Comparison of ENCODE assay signal across 10 cellular contexts in the genomic region with DNA sequence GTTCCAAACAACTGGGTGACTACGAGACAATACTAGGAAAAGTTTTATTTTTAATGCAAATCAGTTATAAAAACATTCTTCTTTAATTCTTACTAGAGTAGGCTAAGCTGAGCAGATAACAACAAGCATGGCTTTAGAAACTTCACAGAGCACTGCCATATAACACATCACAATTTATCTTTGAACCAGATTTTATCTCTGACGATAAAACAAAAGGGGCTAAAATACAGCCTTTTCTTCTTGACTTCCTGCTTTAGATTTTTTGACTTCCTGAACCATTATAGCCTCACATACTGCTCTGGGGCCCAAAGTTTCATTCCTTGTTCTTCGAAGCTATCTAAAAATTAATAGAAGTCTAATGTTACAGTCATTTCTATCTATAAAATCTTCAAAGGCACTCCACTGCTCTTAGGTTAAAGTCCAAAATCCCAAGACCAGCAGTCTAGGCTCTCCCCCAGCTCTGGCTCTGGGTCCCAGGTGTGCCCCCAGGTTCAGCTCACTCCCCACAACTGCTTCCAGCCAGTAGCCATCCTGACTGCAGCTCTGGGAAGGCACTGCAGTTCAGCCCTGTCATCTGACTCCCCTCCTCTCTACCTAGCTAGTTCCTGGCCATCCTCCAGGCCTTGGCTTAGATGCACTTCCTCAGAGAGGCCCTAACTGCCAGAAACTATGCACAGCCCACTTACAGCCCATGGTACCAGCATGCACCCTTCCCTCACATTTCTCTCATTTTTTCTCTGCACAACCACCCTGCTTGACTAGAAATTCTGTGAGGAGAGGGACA. TPM values are rescaled to one million over a fixed set of nuclear protein-coding genes. Genes with fewer than 3 reads are reported as not detected.
DNase-seq lines count a peak whose midpoint lies in the region; ATAC-seq and TF ChIP-seq lines count a peak whose summit lies in the region.
"Had no signal": no experiment of that assay in that cellular context is flagged by ENCODE, and none has a peak within 500 bp of the region (broad histone marks: within the 10 kb centered on the region; RNA-seq: fewer than 3 reads in every experiment).

No MANE protein-coding gene starts in this region.

- peaks cover 60 to 100% (median 91%) of the 10 kb centered on the region in 4 donors for H3K4me1 Mint-ChIP-seq in CD4-positive, CD25-positive, alpha-beta regulatory T cell
- H3K4me1 Mint-ChIP-seq in activated naive CD8-positive, alpha-beta T cell treated with anti-CD3 and anti-CD28 coated beads, Interleukin-2, amount 50 U/mL, for 24 hours, result peaks cover 97% of the 10 kb centered on the region

- ATAC-seq in CD4-positive, CD25-positive, alpha-beta regulatory T cell (ENCODE audit: low read depth in 2 of 2), result peak in 1 of 2 donors; percentile 7
- no peak for ATAC-seq in activated naive CD8-positive, alpha-beta T cell treated with anti-CD3 and anti-CD28 coated beads, Interleukin-2, amount 50 U/mL, for 24 hours
- ATAC-seq in mucosa of descending colon (peak; percentile 57), HG03442 (IDR thresholded peaks at IDR 0.05; ENCODE audit: unreplicated experiment) (no peak), HG02623 (IDR thresholded peaks at IDR 0.05; ENCODE audit: unreplicated experiment) (no peak)

- H4K20me1 ChIP-seq in Karpas-422 (ENCODE audit: insufficient read depth, low read depth, low read length), result no peaks in the 10 kb centered on the region

- H3K9me2 ChIP-seq in Karpas-422 (replicated peaks; ENCODE audit: insufficient read depth, low read length), result no peaks in the 10 kb centered on the region

- H3K4me1 ChIP-seq in CD4-positive, CD25-positive, alpha-beta regulatory T cell (ENCODE audit: control insufficient read depth, insufficient read depth, low read length, poor library complexity, severe bottlenecking), result peaks cover 98% of the 10 kb centered on the region
- H3K4me1 ChIP-seq in Karpas-422 (ENCODE audit: low read length), result peaks cover 74% of the 10 kb centered on the region
- H3K4me1 ChIP-seq in mucosa of descending colon (ENCODE audit: low read depth), result peaks cover 78% of the 10 kb centered on the region

- peak overlapping the region; percentile 66 for H3K4me3 ChIP-seq in CD4-positive, CD25-positive, alpha-beta regulatory T cell (ENCODE audit: low read depth, low read length)
- no peak overlapping the region for H3K4me3 ChIP-seq in Karpas-422 (ENCODE audit: low read length)
- H3K4me3 ChIP-seq in mucosa of descending colon, result no peak overlapping the region

- peaks cover 64% of the 10 kb centered on the region for H3K79me2 ChIP-seq in Karpas-422 (ENCODE audit: low read length)

- peak overlapping the region; percentile 61 to 78 (median 68) for H3K4me3 Mint-ChIP-seq in CD4-positive, CD25-positive, alpha-beta regulatory T cell
- peak overlapping the region; percentile 25 for H3K4me3 Mint-ChIP-seq in activated naive CD8-positive, alpha-beta T cell treated with anti-CD3 and anti-CD28 coated beads, Interleukin-2, amount 50 U/mL, for 24 hours

- H3K27ac ChIP-seq in CD4-positive, CD25-positive, alpha-beta regulatory T cell (ENCODE audit: insufficient read depth, low read length, poor library complexity, severe bottlenecking), result peak overlapping the region; percentile 84
- H3K27ac ChIP-seq in Karpas-422 (ENCODE audit: low read length), result peak overlapping the region; percentile 50

- no peaks in the 10 kb centered on the region for H3K9me3 Mint-ChIP-seq in CD4-positive, CD25-positive, alpha-beta regulatory T cell
- no peaks in the 10 kb centered on the region for H3K9me3 Mint-ChIP-seq in activated naive CD8-positive, alpha-beta T cell treated with anti-CD3 and anti-CD28 coated beads, Interleukin-2, amount 50 U/mL, for 24 hours

- no peak for TF ChIP-seq CTCF in mucosa of descending colon (IDR thresholded peaks at IDR 0.05)

- no peaks in the 10 kb centered on the region for H3K27me3 ChIP-seq in CD4-positive, CD25-positive, alpha-beta regulatory T cell (ENCODE audit: control insufficient read depth, insufficient read depth, low read length)
- no peaks in the 10 kb centered on the region for H3K27me3 ChIP-seq in Karpas-422 (ENCODE audit: low read length)

- peak overlapping the region; percentile 7 for H3K4me2 ChIP-seq in Karpas-422 (ENCODE audit: low read depth, low read length, poor library complexity, severe bottlenecking)

- H3K27me3 Mint-ChIP-seq in CD4-positive, CD25-positive, alpha-beta regulatory T cell, result no peaks in the 10 kb centered on the region
- no peaks in the 10 kb centered on the region for H3K27me3 Mint-ChIP-seq in activated naive CD8-positive, alpha-beta T cell treated with anti-CD3 and anti-CD28 coated beads, Interleukin-2, amount 50 U/mL, for 24 hours

- H3K36me3 Mint-ChIP-seq in CD4-positive, CD25-positive, alpha-beta regulatory T cell, result peaks cover 18% of the 10 kb centered on the region
- H3K36me3 Mint-ChIP-seq in activated naive CD8-positive, alpha-beta T cell treated with anti-CD3 and anti-CD28 coated beads, Interleukin-2, amount 50 U/mL, for 24 hours (ENCODE audit: low read depth), result peaks cover 27% of the 10 kb centered on the region

- 0 out of 2 replicates have a peak overlapping the region, but pooled peaks have one; percentile 17 for H3K9ac ChIP-seq in Karpas-422 (ENCODE audit: low read length)

- peak overlapping the region; percentile 92 to 97 (median 95) for H3K27ac Mint-ChIP-seq in CD4-positive, CD25-positive, alpha-beta regulatory T cell
- H3K27ac Mint-ChIP-seq in activated naive CD8-positive, alpha-beta T cell treated with anti-CD3 and anti-CD28 coated beads, Interleukin-2, amount 50 U/mL, for 24 hours, result peak overlapping the region; percentile 89

- DNase-seq in CD4-positive, CD25-positive, alpha-beta regulatory T cell, result peak in 1 of 3 donors; percentile 35
- DNase-seq in Karpas-422 (no peak), mucosa of descending colon (peak; percentile 61 to 69 (median 66)), hippocampal formation (lab: John Stamatoyannopoulos, UW) (no peak), cerebellar nuclear complex (lab: John Stamatoyannopoulos, UW) (no peak)
- DNase-seq in activated naive CD8-positive, alpha-beta T cell treated with anti-CD3 and anti-CD28 coated beads, Interleukin-2, amount 50 U/mL, for 24 hours, result no peak
- DNase-seq: T-helper 9 cell had no signal

- H3K9me3 ChIP-seq in CD4-positive, CD25-positive, alpha-beta regulatory T cell (ENCODE audit: control insufficient read depth in 2 of 2, low read length in 2 of 2), result no peaks in the 10 kb centered on the region
- H3K9me3 ChIP-seq in Karpas-422 (ENCODE audit: low read length) (no peaks in the 10 kb centered on the region), mucosa of descending colon (no peaks in the 10 kb centered on the region)

- no peak overlapping the region for H2AFZ ChIP-seq in Karpas-422 (ENCODE audit: low read length)

- intact Hi-C loops in mucosa of descending colon (cut with DNase I, micrococcal nuclease), result no loop called here

- peaks cover 17% of the 10 kb centered on the region for H3K36me3 ChIP-seq in CD4-positive, CD25-positive, alpha-beta regulatory T cell (ENCODE audit: control insufficient read depth, insufficient read depth, low read length)
- H3K36me3 ChIP-seq in Karpas-422 (ENCODE audit: insufficient read depth, low read length) (no peaks in the 10 kb centered on the region; the same call in 1 of the 2 replicates), mucosa of descending colon (ENCODE audit: low read depth) (no peaks in the 10 kb centered on the region)

RNA-seq across cellular contexts. Expression of a gene that starts 25.7 kb away (rescaled TPM):
- total RNA-seq in CD4-positive, CD25-positive, alpha-beta regulatory T cell, result 117 TPM
- 10 to 100 TPM; 12.2 to 17.9 (median 15.4) TPM for polyA plus RNA-seq in CD4-positive, CD25-positive, alpha-beta regulatory T cell
- total RNA-seq in Karpas-422 (2014; rRNA removed; shearing (Covaris generic); ENCODE audit: low replicate concordance), result 20.1 and 38.9 TPM in 2 replicates
- total RNA-seq in mucosa of descending colon, result 10 to 100 TPM; 54.8 to 65.6 (median 57.0) TPM

RNA-seq across cellular contexts. Expression of a gene that starts 40.5 kb away (rescaled TPM):
- total RNA-seq in CD4-positive, CD25-positive, alpha-beta regulatory T cell, result not detected
- under 1 TPM in 1 of 4 donors, not detected in 3; 0.09 TPM for polyA plus RNA-seq in CD4-positive, CD25-positive, alpha-beta regulatory T cell
- total RNA-seq in Karpas-422 (2014; rRNA removed; shearing (Covaris generic); ENCODE audit: low replicate concordance), result not detected in 2 replicates
- 1 to 10 TPM; 1.9 to 2.8 (median 2.2) TPM for total RNA-seq in mucosa of descending colon
- total RNA-seq: skeletal muscle tissue had no signal

Comparison
In these comparisons a context has a peak if more than half of its experiments do, and no peak if none do; other contexts are left out.
1. DNase-seq: peak in mucosa of descending colon (3 of 3); none in Karpas-422 (single experiment), activated naive CD8-positive, alpha-beta T cell treated with anti-CD3 and anti-CD28 coated beads, Interleukin-2, amount 50 U/mL, for 24 hours (single experiment), hippocampal formation (0 of 2) and cerebellar nuclear complex (0 of 2).